Comparison of ENCODE assay signal across 1 cellular context in the genomic region with DNA sequence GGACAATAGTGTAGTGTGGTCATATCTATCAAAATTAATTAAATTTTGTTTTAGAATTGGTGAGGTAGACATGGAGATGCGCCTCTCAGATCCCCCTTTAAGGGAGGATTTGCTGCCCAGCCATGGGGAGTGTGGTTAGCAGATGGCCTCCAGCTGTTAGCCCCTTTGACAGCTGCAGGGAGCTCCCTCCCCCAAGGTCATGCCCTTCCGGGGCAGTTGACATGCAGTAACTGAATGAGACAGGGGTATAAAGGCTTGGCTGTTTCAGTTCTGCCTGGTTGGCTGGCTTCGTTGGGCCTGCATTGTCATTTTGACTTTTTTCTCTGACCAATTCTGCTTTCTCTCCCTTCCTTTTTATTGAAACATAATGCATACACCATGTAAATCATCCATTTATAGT.
TF ChIP-seq lines count a peak whose summit lies in the region.

No MANE protein-coding gene starts in this region.

TF ChIP-seq in H1, 55 proteins besides CTCF, POLR2A, EP300 and RAD21 (continued from another document):
- no peak for TF ChIP-seq RBBP5 (IDR thresholded peaks at IDR 0.05; ENCODE audit: borderline replicate concordance, low read depth, low read length)
- TF ChIP-seq SAP30 (IDR thresholded peaks at IDR 0.05; ENCODE audit: insufficient read depth, insufficient replicate concordance, low read length), result peak; percentile 44
